8 cellular contexts compared by ENCODE assay signal in the genomic region with DNA sequence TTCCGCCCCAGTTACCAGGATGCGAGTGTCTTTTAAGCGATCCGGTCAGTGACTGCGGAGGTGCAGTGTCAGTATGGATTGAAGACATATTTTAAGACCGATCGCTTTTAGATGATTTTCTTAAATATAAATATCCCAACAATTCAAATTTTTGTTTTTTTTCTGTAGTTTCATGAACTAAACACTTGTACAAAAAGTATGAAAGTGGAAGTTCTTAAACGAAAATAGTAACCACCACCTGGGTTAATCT.
A peak's percentile ranks its signal among the peaks of the same experiment; 100 is the strongest.
DNase-seq lines count a peak whose midpoint lies in the region; ATAC-seq and TF ChIP-seq lines count a peak whose summit lies in the region.

No MANE protein-coding gene starts in this region.

- H3K4me3 ChIP-seq in fibroblast of mammary gland (ENCODE audit: control insufficient read depth, low read depth, low read length) (peak overlapping the region; percentile 81), skeletal muscle cell (ENCODE audit: low read depth, low read length) (peak overlapping the region; percentile 65)

- peak; percentile 8 for ATAC-seq in GM19025 (IDR thresholded peaks at IDR 0.05; ENCODE audit: low read depth, unreplicated experiment)
- ATAC-seq in HG02870 (IDR thresholded peaks at IDR 0.05; ENCODE audit: unreplicated experiment), result no peak

- H3K27ac ChIP-seq in RWPE1, result peak overlapping the region; percentile 96

- CTCF ChIA-PET in RWPE1 (lab: Yijun Ruan, JAX), result no interaction called here

- no peak for DNase-seq in RWPE1 (ENCODE audit: low spot score)
- DNase-seq in fibroblast of mammary gland (ENCODE audit: low read depth), result no peak
- no peak for DNase-seq in skeletal muscle cell (ENCODE audit: low read depth)
- DNase-seq in NCI-H2227 (lab: John Stamatoyannopoulos, UW; ENCODE audit: unreplicated experiment), result no peak
- no peak for DNase-seq in NCI-H2171 treated with DMSO at 0.1 percent for 48 hours (lab: John Stamatoyannopoulos, UW)
- DNase-seq in NCI-H1436 (lab: John Stamatoyannopoulos, UW), result no peak

- TF ChIP-seq CTCF in RWPE1 (conservative IDR thresholded peaks at IDR 0.05; ENCODE audit: low read depth) (no peak), fibroblast of mammary gland (conservative IDR thresholded peaks at IDR 0.05; ENCODE audit: control insufficient read depth, insufficient read depth, low read depth, low read length) (no peak)

- POLR2A ChIA-PET in RWPE1 (lab: Yijun Ruan, JAX; ENCODE audit: low non-redundant PET), result no interaction called here
